In genomic region chr15:65192016-65192415, GRCh38 we compare ENCODE assay signal across 15 cellular contexts. TPM values are rescaled to one million over a fixed set of nuclear protein-coding genes. Genes with fewer than 3 reads are reported as not detected.
DNase-seq lines count a peak whose midpoint lies in the region; TF ChIP-seq lines count a peak whose summit lies in the region.
"Had no signal": no experiment of that assay in that cellular context is flagged by ENCODE, and none has a peak within 500 bp of the region (broad histone marks: within the 10 kb centered on the region; RNA-seq: fewer than 3 reads in every experiment).

No MANE protein-coding gene starts in this region.

- H3K27ac ChIP-seq in MM.1S (ENCODE audit: low read length): no peak overlapping the region
- H3K27ac ChIP-seq: heart left ventricle, left lung had no signal

- no peak overlapping the region for H2AFZ ChIP-seq in MM.1S (ENCODE audit: low read length)

- no peaks in the 10 kb centered on the region for H3K9me2 ChIP-seq in MM.1S (replicated peaks; ENCODE audit: insufficient read depth, low read length)

- peak; percentile 48 for DNase-seq in EH (ENCODE audit: low read depth)
- peak; percentile 45 for DNase-seq in LHCN-M2 (ENCODE audit: low read depth)
- peak; percentile 18 to 52 for DNase-seq in cardiac fibroblast (ENCODE audit: low read depth in 2 of 2)
- DNase-seq in mesenteric fat pad (ENCODE audit: low spot score): peak; percentile 45
- DNase-seq in NCI-H2171 (lab: John Stamatoyannopoulos, UW): no peak
- DNase-seq in MM.1S: no peak
- no peak for DNase-seq in DMS53 (lab: John Stamatoyannopoulos, UW)
- DNase-seq: activated CD4-positive, alpha-beta T cell treated with anti-CD3 and anti-CD28 coated beads, Interleukin-2, amount 50 U/mL, for 48 hours; activated gamma-delta T cell treated with Interleukin-2 at 50 U/mL for 16 hours; CD8-positive, alpha-beta T cell; heart left ventricle; left lung; naive thymus-derived CD4-positive, alpha-beta T cell; RPMI8226 had no signal

- H3K4me2 ChIP-seq in MM.1S (ENCODE audit: low read depth, low read length): no peak overlapping the region

- no peaks in the 10 kb centered on the region for H3K36me3 ChIP-seq in MM.1S (replicated peaks; ENCODE audit: insufficient read depth, low read length)
- H3K36me3 ChIP-seq: heart left ventricle, left lung had no signal

- no peak overlapping the region for H3K4me3 ChIP-seq in cardiac fibroblast (replicated peaks in 1 of 2; ENCODE audit: low read depth in 2 of 2, low read length in 2 of 2)
- no peak overlapping the region for H3K4me3 ChIP-seq in MM.1S (ENCODE audit: low read length)
- H3K4me3 ChIP-seq: heart left ventricle, left lung had no signal

- no peak overlapping the region for H3K9ac ChIP-seq in MM.1S (ENCODE audit: low read length)

- H3K4me1 ChIP-seq in MM.1S (ENCODE audit: low read length): no peaks in the 10 kb centered on the region
- H3K4me1 ChIP-seq: left lung had no signal

- H3K79me2 ChIP-seq in MM.1S (ENCODE audit: low read length): no peaks in the 10 kb centered on the region

- H3K27me3 ChIP-seq in MM.1S (replicated peaks; ENCODE audit: insufficient read depth, low read length): no peaks in the 10 kb centered on the region
- H3K27me3 ChIP-seq: heart left ventricle, left lung had no signal

- TF ChIP-seq CTCF in cardiac fibroblast (IDR thresholded peaks at IDR 0.05; ENCODE audit: low read depth, low read length) (no peak), MM.1S (IDR thresholded peaks at IDR 0.05; ENCODE audit: low read length) (no peak)

- H3F3A ChIP-seq in MM.1S (ENCODE audit: insufficient read depth, low read length): no peaks in the 10 kb centered on the region

- no peaks in the 10 kb centered on the region for H4K20me1 ChIP-seq in MM.1S (ENCODE audit: insufficient read depth, low read length)

- H3K9me3 ChIP-seq in MM.1S (replicated peaks; ENCODE audit: insufficient read depth, low read length): no peaks in the 10 kb centered on the region
- H3K9me3 ChIP-seq: heart left ventricle, left lung had no signal

RNA-seq across cellular contexts. Expression of gene CLPX, which starts 6.9 kb away (rescaled TPM):
- total RNA-seq in LHCN-M2 (2014; rRNA removed): 29.5 and 30.7 TPM in 2 replicates
- polyA plus RNA-seq in LHCN-M2 (2012): 13.4 TPM
- total RNA-seq in mesenteric fat pad: 47.7 TPM

RNA-seq across cellular contexts. Expression of gene CILP, which starts 19.3 kb away (rescaled TPM):
- total RNA-seq in LHCN-M2 (2014; rRNA removed) (under 0.01 and 0.17 TPM in 2 replicates), mesenteric fat pad (27.3 TPM)
- polyA plus RNA-seq in LHCN-M2 (2012): not detected
- total RNA-seq: NCI-H460 had no signal

RNA-seq across cellular contexts. Expression of gene PDCD7, which starts 58.4 kb away (rescaled TPM):
- total RNA-seq in LHCN-M2 (2014; rRNA removed) (15.6 and 18.2 TPM in 2 replicates), mesenteric fat pad (22.9 TPM)
- 8.6 TPM for polyA plus RNA-seq in LHCN-M2 (2012)

Comparison
In these comparisons a context has a peak if more than half of its experiments do, and no peak if none do; other contexts are left out.
1. DNase-seq: peak in EH (single experiment), LHCN-M2 (single experiment), cardiac fibroblast (2 of 2) and mesenteric fat pad (single experiment); none in NCI-H2171 (single experiment), MM.1S (single experiment) and DMS53 (single experiment).
2. RNA of gene CILP, which starts 19.3 kb away (total RNA-seq): 27.3 TPM in mesenteric fat pad (single experiment); under 0.01 to 0.17 TPM in LHCN-M2; every median in the first group is over 10 times any median in the second.